ENCODE assay signal across 1 cellular context in the genomic region with DNA sequence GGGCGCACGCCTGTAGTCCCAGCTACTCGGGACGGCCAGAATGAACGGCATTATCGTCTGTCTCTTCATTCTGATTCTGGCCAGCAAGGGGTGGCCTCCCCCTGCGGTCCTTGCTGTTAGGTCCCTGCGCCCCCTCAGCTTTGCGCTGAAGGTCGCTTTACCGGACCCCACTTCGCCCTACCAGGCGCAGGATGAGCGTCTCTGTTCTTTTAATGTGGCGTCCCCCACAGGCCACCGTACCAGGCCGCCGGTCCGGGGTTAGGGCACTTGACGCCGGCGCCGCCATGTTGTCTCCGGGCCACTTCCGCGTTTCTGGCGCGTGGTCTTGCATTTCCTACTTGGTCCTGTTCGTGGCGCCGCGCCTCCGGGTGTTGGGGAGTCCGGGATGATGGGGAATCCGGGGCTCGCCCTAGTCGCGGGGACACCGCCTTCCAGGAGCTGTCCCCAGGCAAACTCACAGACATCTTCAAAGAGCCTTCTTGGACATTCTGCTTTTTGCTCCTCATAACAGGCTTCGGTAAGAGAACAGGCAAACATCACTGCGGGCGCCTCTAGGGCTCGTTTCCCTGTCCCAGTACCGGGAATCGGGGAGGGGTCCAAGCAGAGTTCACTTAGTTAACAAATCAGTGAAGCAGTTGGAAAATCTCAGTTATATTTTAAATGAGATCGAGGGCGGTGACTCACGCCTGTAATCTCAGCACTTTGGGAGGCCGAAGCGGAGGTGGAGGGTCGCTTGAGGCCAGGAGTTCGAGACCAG.
TF ChIP-seq lines count a peak whose summit lies in the region.

No MANE protein-coding gene starts in this region.

TF ChIP-seq in H1, 55 proteins besides CTCF, POLR2A, EP300 and RAD21:
- TF ChIP-seq SAP30 (IDR thresholded peaks at IDR 0.05; ENCODE audit: insufficient read depth, insufficient replicate concordance, low read length) (no peak), TBP (IDR thresholded peaks at IDR 0.05; ENCODE audit: low read depth, low read length) (peak; percentile 70; the same call in 1 of the 2 replicates), TAF7 (optimal IDR thresholded peaks at IDR 0.05; ENCODE audit: borderline replicate concordance, low read depth, low read length) (peak; percentile 50), JUND (IDR thresholded peaks at IDR 0.05; ENCODE audit: low read length) (peak; percentile 60; the same call in 1 of the 2 replicates), CHD2 (IDR thresholded peaks at IDR 0.05; ENCODE audit: low read length) (peak; percentile 51; the same call in 1 of the 2 replicates), BRCA1 (IDR thresholded peaks at IDR 0.05; ENCODE audit: low read depth, low read length) (no peak), GABPA (IDR thresholded peaks at IDR 0.05; ENCODE audit: borderline replicate concordance, insufficient read depth, low read length) (no peak), BACH1 (IDR thresholded peaks at IDR 0.05; ENCODE audit: low read length) (no peak), YY1 (IDR thresholded peaks at IDR 0.05; ENCODE audit: low read depth, low read length) (peak; percentile 99), JUN (IDR thresholded peaks at IDR 0.05; ENCODE audit: low read depth, low read length) (no peak), EGR1 (IDR thresholded peaks at IDR 0.05; ENCODE audit: borderline replicate concordance, low read depth, low read length) (peak; percentile 26; the same call in 1 of the 2 replicates), BCL11A (IDR thresholded peaks at IDR 0.05; ENCODE audit: low read depth in 2 of 2, low read length in 2 of 2) (no peak), SRF (IDR thresholded peaks at IDR 0.05; ENCODE audit: low read depth, low read length) (no peak), SP1 (IDR thresholded peaks at IDR 0.05; ENCODE audit: low read depth, low read length) (no peak), RNF2 (IDR thresholded peaks at IDR 0.05; ENCODE audit: borderline replicate concordance, low read depth, low read length, missing control alignments, poor library complexity, severe bottlenecking) (no peak), RBBP5 (IDR thresholded peaks at IDR 0.05; ENCODE audit: borderline replicate concordance, low read depth, low read length) (no peak), KDM1A (IDR thresholded peaks at IDR 0.05; ENCODE audit: borderline replicate concordance, low read length) (no peak), CHD1 (IDR thresholded peaks at IDR 0.05; ENCODE audit: low read depth, low read length) (no peak), NANOG (IDR thresholded peaks at IDR 0.05; ENCODE audit: insufficient read depth, low read depth, low read length, poor library complexity, severe bottlenecking) (no peak), TCF12 (IDR thresholded peaks at IDR 0.05; ENCODE audit: low read depth, low read length) (0 out of 2 replicates have a peak, but pooled peaks have one; percentile 61), SP2 (IDR thresholded peaks at IDR 0.05; ENCODE audit: low read length) (no peak), MAFK (IDR thresholded peaks at IDR 0.05; ENCODE audit: low read depth, low read length) (no peak), POU5F1 (IDR thresholded peaks at IDR 0.05; ENCODE audit: low read depth, low read length) (no peak; the same call in 1 of the 2 replicates), CEBPB (IDR thresholded peaks at IDR 0.05; ENCODE audit: low read depth, low read length) (peak; percentile 7; the same call in 1 of the 2 replicates), POLR2AphosphoS5 (IDR thresholded peaks at IDR 0.05; ENCODE audit: low read depth, low read length) (peak; percentile 48), HDAC6 (IDR thresholded peaks at IDR 0.05; ENCODE audit: low read depth, low read length) (no peak), CREB1 (IDR thresholded peaks at IDR 0.05) (peak; percentile 61; the same call in 1 of the 2 replicates), SIRT6 (IDR thresholded peaks at IDR 0.05; ENCODE audit: low read length) (no peak), CBX5 (IDR thresholded peaks at IDR 0.05; ENCODE audit: low read depth, low read length) (no peak), SIX5 (IDR thresholded peaks at IDR 0.05; ENCODE audit: low read depth, low read length) (peak; percentile 53), EZH2 (IDR thresholded peaks at IDR 0.05; ENCODE audit: low read depth, low read length, severe bottlenecking) (no peak), TAF1 (IDR thresholded peaks at IDR 0.05; ENCODE audit: low read depth, low read length) (peak; percentile 77), FOSL1 (IDR thresholded peaks at IDR 0.05; ENCODE audit: insufficient read depth, low read depth, low read length) (no peak), NRF1 (IDR thresholded peaks at IDR 0.05; ENCODE audit: low read depth, low read length) (no peak), HDAC2 (IDR thresholded peaks at IDR 0.05; ENCODE audit: borderline replicate concordance in 1 of 2, low read depth in 2 of 2, low read length in 2 of 2) (no peak), PHF8 (conservative IDR thresholded peaks at IDR 0.05; ENCODE audit: low read depth, low read length) (peak; percentile 60), SUZ12 (IDR thresholded peaks at IDR 0.05; ENCODE audit: low read length) (no peak), KDM4A (IDR thresholded peaks at IDR 0.05; ENCODE audit: low read depth, low read length, severe bottlenecking) (peak; percentile 42), GTF2F1 (IDR thresholded peaks at IDR 0.05; ENCODE audit: borderline replicate concordance, low read depth, low read length) (no peak), KDM5A (IDR thresholded peaks at IDR 0.05; ENCODE audit: low read length) (no peak), ZNF274 (IDR thresholded peaks at IDR 0.05; ENCODE audit: borderline replicate concordance, extremely low read depth, low read length) (no peak), SP4 (IDR thresholded peaks at IDR 0.05; ENCODE audit: low read length) (peak; percentile 78; the same call in 1 of the 2 replicates), RFX5 (IDR thresholded peaks at IDR 0.05; ENCODE audit: borderline replicate concordance, low read depth, low read length) (no peak), CTBP2 (IDR thresholded peaks at IDR 0.05; ENCODE audit: borderline replicate concordance, insufficient read depth, insufficient read length, low read length) (no peak), RXRA (IDR thresholded peaks at IDR 0.05; ENCODE audit: insufficient read depth, low read depth, low read length) (no peak), TEAD4 (IDR thresholded peaks at IDR 0.05; ENCODE audit: low read depth, low read length) (peak; percentile 61), ASH2L (IDR thresholded peaks at IDR 0.05; ENCODE audit: low read length) (peak; percentile 54), SIN3A (conservative IDR thresholded peaks at IDR 0.05 in 1 of 2, IDR thresholded peaks at IDR 0.05 in 1 of 2; ENCODE audit: low read depth in 1 of 2, low read length in 2 of 2) (peak; percentile 19 to 82; a peak in 2 of 4 replicates), CBX8 (IDR thresholded peaks at IDR 0.05; ENCODE audit: borderline replicate concordance, low read depth, low read length) (no peak)
- TF ChIP-seq, protein P1, sequence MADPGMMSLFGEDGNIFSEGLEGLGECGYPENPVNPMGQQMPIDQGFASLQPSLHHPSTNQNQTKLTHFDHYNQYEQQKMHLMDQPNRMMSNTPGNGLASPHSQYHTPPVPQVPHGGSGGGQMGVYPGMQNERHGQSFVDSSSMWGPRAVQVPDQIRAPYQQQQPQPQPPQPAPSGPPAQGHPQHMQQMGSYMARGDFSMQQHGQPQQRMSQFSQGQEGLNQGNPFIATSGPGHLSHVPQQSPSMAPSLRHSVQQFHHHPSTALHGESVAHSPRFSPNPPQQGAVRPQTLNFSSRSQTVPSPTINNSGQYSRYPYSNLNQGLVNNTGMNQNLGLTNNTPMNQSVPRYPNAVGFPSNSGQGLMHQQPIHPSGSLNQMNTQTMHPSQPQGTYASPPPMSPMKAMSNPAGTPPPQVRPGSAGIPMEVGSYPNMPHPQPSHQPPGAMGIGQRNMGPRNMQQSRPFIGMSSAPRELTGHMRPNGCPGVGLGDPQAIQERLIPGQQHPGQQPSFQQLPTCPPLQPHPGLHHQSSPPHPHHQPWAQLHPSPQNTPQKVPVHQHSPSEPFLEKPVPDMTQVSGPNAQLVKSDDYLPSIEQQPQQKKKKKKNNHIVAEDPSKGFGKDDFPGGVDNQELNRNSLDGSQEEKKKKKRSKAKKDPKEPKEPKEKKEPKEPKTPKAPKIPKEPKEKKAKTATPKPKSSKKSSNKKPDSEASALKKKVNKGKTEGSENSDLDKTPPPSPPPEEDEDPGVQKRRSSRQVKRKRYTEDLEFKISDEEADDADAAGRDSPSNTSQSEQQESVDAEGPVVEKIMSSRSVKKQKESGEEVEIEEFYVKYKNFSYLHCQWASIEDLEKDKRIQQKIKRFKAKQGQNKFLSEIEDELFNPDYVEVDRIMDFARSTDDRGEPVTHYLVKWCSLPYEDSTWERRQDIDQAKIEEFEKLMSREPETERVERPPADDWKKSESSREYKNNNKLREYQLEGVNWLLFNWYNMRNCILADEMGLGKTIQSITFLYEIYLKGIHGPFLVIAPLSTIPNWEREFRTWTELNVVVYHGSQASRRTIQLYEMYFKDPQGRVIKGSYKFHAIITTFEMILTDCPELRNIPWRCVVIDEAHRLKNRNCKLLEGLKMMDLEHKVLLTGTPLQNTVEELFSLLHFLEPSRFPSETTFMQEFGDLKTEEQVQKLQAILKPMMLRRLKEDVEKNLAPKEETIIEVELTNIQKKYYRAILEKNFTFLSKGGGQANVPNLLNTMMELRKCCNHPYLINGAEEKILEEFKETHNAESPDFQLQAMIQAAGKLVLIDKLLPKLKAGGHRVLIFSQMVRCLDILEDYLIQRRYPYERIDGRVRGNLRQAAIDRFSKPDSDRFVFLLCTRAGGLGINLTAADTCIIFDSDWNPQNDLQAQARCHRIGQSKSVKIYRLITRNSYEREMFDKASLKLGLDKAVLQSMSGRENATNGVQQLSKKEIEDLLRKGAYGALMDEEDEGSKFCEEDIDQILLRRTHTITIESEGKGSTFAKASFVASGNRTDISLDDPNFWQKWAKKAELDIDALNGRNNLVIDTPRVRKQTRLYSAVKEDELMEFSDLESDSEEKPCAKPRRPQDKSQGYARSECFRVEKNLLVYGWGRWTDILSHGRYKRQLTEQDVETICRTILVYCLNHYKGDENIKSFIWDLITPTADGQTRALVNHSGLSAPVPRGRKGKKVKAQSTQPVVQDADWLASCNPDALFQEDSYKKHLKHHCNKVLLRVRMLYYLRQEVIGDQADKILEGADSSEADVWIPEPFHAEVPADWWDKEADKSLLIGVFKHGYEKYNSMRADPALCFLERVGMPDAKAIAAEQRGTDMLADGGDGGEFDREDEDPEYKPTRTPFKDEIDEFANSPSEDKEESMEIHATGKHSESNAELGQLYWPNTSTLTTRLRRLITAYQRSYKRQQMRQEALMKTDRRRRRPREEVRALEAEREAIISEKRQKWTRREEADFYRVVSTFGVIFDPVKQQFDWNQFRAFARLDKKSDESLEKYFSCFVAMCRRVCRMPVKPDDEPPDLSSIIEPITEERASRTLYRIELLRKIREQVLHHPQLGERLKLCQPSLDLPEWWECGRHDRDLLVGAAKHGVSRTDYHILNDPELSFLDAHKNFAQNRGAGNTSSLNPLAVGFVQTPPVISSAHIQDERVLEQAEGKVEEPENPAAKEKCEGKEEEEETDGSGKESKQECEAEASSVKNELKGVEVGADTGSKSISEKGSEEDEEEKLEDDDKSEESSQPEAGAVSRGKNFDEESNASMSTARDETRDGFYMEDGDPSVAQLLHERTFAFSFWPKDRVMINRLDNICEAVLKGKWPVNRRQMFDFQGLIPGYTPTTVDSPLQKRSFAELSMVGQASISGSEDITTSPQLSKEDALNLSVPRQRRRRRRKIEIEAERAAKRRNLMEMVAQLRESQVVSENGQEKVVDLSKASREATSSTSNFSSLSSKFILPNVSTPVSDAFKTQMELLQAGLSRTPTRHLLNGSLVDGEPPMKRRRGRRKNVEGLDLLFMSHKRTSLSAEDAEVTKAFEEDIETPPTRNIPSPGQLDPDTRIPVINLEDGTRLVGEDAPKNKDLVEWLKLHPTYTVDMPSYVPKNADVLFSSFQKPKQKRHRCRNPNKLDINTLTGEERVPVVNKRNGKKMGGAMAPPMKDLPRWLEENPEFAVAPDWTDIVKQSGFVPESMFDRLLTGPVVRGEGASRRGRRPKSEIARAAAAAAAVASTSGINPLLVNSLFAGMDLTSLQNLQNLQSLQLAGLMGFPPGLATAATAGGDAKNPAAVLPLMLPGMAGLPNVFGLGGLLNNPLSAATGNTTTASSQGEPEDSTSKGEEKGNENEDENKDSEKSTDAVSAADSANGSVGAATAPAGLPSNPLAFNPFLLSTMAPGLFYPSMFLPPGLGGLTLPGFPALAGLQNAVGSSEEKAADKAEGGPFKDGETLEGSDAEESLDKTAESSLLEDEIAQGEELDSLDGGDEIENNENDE (IDR thresholded peaks at IDR 0.05; ENCODE audit: insufficient replicate concordance, low read length) = no peak
- TF ChIP-seq, protein P2, sequence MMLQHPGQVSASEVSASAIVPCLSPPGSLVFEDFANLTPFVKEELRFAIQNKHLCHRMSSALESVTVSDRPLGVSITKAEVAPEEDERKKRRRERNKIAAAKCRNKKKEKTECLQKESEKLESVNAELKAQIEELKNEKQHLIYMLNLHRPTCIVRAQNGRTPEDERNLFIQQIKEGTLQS (IDR thresholded peaks at IDR 0.05; ENCODE audit: insufficient read depth, low read depth, low read length) = no peak
- TF ChIP-seq, protein P3, sequence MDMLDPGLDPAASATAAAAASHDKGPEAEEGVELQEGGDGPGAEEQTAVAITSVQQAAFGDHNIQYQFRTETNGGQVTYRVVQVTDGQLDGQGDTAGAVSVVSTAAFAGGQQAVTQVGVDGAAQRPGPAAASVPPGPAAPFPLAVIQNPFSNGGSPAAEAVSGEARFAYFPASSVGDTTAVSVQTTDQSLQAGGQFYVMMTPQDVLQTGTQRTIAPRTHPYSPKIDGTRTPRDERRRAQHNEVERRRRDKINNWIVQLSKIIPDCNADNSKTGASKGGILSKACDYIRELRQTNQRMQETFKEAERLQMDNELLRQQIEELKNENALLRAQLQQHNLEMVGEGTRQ (IDR thresholded peaks at IDR 0.05; ENCODE audit: low read length) = no peak
- TF ChIP-seq, protein P4, sequence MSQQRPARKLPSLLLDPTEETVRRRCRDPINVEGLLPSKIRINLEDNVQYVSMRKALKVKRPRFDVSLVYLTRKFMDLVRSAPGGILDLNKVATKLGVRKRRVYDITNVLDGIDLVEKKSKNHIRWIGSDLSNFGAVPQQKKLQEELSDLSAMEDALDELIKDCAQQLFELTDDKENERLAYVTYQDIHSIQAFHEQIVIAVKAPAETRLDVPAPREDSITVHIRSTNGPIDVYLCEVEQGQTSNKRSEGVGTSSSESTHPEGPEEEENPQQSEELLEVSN (IDR thresholded peaks at IDR 0.05) = peak; percentile 59
- TF ChIP-seq, protein P5, sequence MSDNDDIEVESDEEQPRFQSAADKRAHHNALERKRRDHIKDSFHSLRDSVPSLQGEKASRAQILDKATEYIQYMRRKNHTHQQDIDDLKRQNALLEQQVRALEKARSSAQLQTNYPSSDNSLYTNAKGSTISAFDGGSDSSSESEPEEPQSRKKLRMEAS (IDR thresholded peaks at IDR 0.05) = peak; percentile 97
- TF ChIP-seq, protein P6, sequence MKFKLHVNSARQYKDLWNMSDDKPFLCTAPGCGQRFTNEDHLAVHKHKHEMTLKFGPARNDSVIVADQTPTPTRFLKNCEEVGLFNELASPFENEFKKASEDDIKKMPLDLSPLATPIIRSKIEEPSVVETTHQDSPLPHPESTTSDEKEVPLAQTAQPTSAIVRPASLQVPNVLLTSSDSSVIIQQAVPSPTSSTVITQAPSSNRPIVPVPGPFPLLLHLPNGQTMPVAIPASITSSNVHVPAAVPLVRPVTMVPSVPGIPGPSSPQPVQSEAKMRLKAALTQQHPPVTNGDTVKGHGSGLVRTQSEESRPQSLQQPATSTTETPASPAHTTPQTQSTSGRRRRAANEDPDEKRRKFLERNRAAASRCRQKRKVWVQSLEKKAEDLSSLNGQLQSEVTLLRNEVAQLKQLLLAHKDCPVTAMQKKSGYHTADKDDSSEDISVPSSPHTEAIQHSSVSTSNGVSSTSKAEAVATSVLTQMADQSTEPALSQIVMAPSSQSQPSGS (IDR thresholded peaks at IDR 0.05; ENCODE audit: low read length) = 0 out of 2 replicates have a peak, but pooled peaks have one; percentile 38
